Comparison of ENCODE assay signal across 1 cellular context in the genomic region with DNA sequence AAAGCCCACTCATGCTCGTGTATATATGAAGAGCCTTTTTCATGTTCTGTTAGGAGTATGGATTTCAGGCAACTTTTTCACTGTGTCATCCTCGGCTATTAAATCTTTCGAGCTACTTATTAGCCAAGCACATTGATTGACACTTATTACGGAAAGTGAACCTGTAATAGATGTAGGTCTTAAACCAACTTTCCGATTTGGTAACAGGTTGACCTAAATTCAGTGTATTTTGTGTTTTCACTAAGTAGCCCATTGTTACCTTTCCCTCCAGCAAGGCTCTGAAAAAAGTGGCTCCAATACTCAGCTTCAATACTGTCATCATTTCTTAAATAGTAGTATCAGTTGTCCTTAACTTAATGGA.
TF ChIP-seq lines count a peak whose summit lies in the region.

No MANE protein-coding gene starts in this region.

TF ChIP-seq in K562, 482 proteins besides CTCF, POLR2A, EP300 and RAD21:
- TF ChIP-seq RBM25 (IDR thresholded peaks at IDR 0.05; ENCODE audit: low read depth, low read length, severe bottlenecking), result no peak
- no peak for TF ChIP-seq FOXA3 (CRISPR knock-in tag; conservative IDR thresholded peaks at IDR 0.05 in 1 of 2, IDR thresholded peaks at IDR 0.05 in 1 of 2)
- TF ChIP-seq SFPQ (IDR thresholded peaks at IDR 0.05; ENCODE audit: low read depth, low read length), result no peak
- TF ChIP-seq ESRRA (IDR thresholded peaks at IDR 0.05; ENCODE audit: borderline replicate concordance, low read depth), result no peak
- no peak for TF ChIP-seq POLR2B (IDR thresholded peaks at IDR 0.05; ENCODE audit: low read depth, partially characterized antibody)
- no peak for TF ChIP-seq CBFA2T2 (conservative IDR thresholded peaks at IDR 0.05)
- no peak for TF ChIP-seq MTF1 (CRISPR knock-in tag; IDR thresholded peaks at IDR 0.05; ENCODE audit: borderline replicate concordance)
- 0 out of 2 replicates have a peak, but pooled peaks have one; percentile 5 for TF ChIP-seq PML (IDR thresholded peaks at IDR 0.05; ENCODE audit: low read length)
- TF ChIP-seq JUNB (CRISPR knock-in tag; conservative IDR thresholded peaks at IDR 0.05), result no peak
- TF ChIP-seq, protein P1, sequence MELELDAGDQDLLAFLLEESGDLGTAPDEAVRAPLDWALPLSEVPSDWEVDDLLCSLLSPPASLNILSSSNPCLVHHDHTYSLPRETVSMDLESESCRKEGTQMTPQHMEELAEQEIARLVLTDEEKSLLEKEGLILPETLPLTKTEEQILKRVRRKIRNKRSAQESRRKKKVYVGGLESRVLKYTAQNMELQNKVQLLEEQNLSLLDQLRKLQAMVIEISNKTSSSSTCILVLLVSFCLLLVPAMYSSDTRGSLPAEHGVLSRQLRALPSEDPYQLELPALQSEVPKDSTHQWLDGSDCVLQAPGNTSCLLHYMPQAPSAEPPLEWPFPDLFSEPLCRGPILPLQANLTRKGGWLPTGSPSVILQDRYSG (tag; conservative IDR thresholded peaks at IDR 0.05; ENCODE audit: low read depth), result no peak
- TF ChIP-seq HNRNPLL (IDR thresholded peaks at IDR 0.05; ENCODE audit: low read depth, low read length, poor library complexity, severe bottlenecking), result no peak
- TF ChIP-seq TEAD4 (IDR thresholded peaks at IDR 0.05; ENCODE audit: low read length), result no peak
- no peak for TF ChIP-seq TEAD4 (CRISPR knock-in tag; IDR thresholded peaks at IDR 0.05; ENCODE audit: borderline replicate concordance)
- TF ChIP-seq, protein P2, sequence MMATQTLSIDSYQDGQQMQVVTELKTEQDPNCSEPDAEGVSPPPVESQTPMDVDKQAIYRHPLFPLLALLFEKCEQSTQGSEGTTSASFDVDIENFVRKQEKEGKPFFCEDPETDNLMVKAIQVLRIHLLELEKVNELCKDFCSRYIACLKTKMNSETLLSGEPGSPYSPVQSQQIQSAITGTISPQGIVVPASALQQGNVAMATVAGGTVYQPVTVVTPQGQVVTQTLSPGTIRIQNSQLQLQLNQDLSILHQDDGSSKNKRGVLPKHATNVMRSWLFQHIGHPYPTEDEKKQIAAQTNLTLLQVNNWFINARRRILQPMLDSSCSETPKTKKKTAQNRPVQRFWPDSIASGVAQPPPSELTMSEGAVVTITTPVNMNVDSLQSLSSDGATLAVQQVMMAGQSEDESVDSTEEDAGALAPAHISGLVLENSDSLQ (IDR thresholded peaks at IDR 0.05), result peak; percentile 55
- TF ChIP-seq ELF4 (CRISPR knock-in tag; IDR thresholded peaks at IDR 0.05), result no peak
- TF ChIP-seq ZZZ3 (IDR thresholded peaks at IDR 0.05), result no peak
- TF ChIP-seq RBFOX2 (IDR thresholded peaks at IDR 0.05; ENCODE audit: low read depth, low read length), result peak; percentile 11; the same call in 1 of the 2 replicates
- 0 out of 2 replicates have a peak, but pooled peaks have one; percentile 24 for TF ChIP-seq GTF2E2 (tag; IDR thresholded peaks at IDR 0.05)
- no peak for TF ChIP-seq ZNF75A (CRISPR knock-in tag; IDR thresholded peaks at IDR 0.05)
- TF ChIP-seq DPF2 (IDR thresholded peaks at IDR 0.05), result no peak
- TF ChIP-seq TGIF2 (CRISPR knock-in tag; IDR thresholded peaks at IDR 0.05), result no peak
- no peak for TF ChIP-seq ZNF668 (CRISPR knock-in tag; IDR thresholded peaks at IDR 0.05)
- TF ChIP-seq UBTF (IDR thresholded peaks at IDR 0.05; ENCODE audit: borderline replicate concordance in 1 of 2, low read depth in 2 of 2, low read length in 2 of 2), result no peak
- TF ChIP-seq STAG1 (CRISPR knock-in tag; IDR thresholded peaks at IDR 0.05; ENCODE audit: borderline replicate concordance), result no peak
- no peak for TF ChIP-seq TEAD2 (tag; IDR thresholded peaks at IDR 0.05)
- peak; percentile 45 for TF ChIP-seq NFE2 (IDR thresholded peaks at IDR 0.05; ENCODE audit: low read depth)
- no peak for TF ChIP-seq PCBP1 (IDR thresholded peaks at IDR 0.05; ENCODE audit: low read depth, low read length, poor library complexity, severe bottlenecking)
- peak; percentile 1; the same call in 1 of the 2 replicates for TF ChIP-seq ZNF316 (IDR thresholded peaks at IDR 0.05)
- TF ChIP-seq CTCFL (IDR thresholded peaks at IDR 0.05; ENCODE audit: borderline replicate concordance, insufficient read depth, low read depth, low read length, poor library complexity, severe bottlenecking), result no peak
- no peak for TF ChIP-seq FOSL1 (tag; conservative IDR thresholded peaks at IDR 0.05)
- TF ChIP-seq, protein P3, sequence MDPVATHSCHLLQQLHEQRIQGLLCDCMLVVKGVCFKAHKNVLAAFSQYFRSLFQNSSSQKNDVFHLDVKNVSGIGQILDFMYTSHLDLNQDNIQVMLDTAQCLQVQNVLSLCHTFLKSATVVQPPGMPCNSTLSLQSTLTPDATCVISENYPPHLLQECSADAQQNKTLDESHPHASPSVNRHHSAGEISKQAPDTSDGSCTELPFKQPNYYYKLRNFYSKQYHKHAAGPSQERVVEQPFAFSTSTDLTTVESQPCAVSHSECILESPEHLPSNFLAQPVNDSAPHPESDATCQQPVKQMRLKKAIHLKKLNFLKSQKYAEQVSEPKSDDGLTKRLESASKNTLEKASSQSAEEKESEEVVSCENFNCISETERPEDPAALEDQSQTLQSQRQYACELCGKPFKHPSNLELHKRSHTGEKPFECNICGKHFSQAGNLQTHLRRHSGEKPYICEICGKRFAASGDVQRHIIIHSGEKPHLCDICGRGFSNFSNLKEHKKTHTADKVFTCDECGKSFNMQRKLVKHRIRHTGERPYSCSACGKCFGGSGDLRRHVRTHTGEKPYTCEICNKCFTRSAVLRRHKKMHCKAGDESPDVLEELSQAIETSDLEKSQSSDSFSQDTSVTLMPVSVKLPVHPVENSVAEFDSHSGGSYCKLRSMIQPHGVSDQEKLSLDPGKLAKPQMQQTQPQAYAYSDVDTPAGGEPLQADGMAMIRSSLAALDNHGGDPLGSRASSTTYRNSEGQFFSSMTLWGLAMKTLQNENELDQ (CRISPR knock-in tag; IDR thresholded peaks at IDR 0.05; ENCODE audit: borderline replicate concordance), result no peak
- TF ChIP-seq MEIS2 (IDR thresholded peaks at IDR 0.05; ENCODE audit: partially characterized antibody), result peak; percentile 20
- no peak for TF ChIP-seq ZNF586 (CRISPR knock-in tag; conservative IDR thresholded peaks at IDR 0.05)
- TF ChIP-seq TCF7L2 (IDR thresholded peaks at IDR 0.05; ENCODE audit: low read depth, low read length), result no peak
- no peak for TF ChIP-seq KAT2B (IDR thresholded peaks at IDR 0.05; ENCODE audit: low read depth, low read length)
